ENCODE assay signal across 8 cellular contexts in genomic region chr14:23469127-23469905, GRCh38.
DNase-seq lines count a peak whose midpoint lies in the region; ATAC-seq and TF ChIP-seq lines count a peak whose summit lies in the region.

A gene with protein sequence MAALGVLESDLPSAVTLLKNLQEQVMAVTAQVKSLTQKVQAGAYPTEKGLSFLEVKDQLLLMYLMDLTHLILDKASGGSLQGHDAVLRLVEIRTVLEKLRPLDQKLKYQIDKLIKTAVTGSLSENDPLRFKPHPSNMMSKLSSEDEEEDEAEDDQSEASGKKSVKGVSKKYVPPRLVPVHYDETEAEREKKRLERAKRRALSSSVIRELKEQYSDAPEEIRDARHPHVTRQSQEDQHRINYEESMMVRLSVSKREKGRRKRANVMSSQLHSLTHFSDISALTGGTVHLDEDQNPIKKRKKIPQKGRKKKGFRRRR (plus strand): TSS chr14:23469703. CDS start chr14:23469716, 13 bp downstream.

- ATAC-seq in GM21526 (IDR thresholded peaks at IDR 0.05; ENCODE audit: low FRiP score, unreplicated experiment): peak; percentile 90

- peak within 1 kb of the TSS; percentile 97 for H3K4me3 ChIP-seq in OCI-LY3 (ENCODE audit: low read length)

- peaks cover 13% of the 10 kb centered on the region for H3K4me1 ChIP-seq in OCI-LY3 (ENCODE audit: low read length)

- peak within 1 kb of the TSS; percentile 82 for H3K9ac ChIP-seq in OCI-LY3 (ENCODE audit: low read length)

- H2AFZ ChIP-seq in OCI-LY3 (ENCODE audit: low read depth, low read length): peak within 1 kb of the TSS; percentile 99

- peaks cover 21% of the 10 kb centered on the region for H3K79me2 ChIP-seq in OCI-LY3 (ENCODE audit: low read length)

- peak within 1 kb of the TSS; percentile 47 for H3K27ac ChIP-seq in OCI-LY3 (ENCODE audit: low read length)

- TF ChIP-seq CTCF in OCI-LY3 (IDR thresholded peaks at IDR 0.05; ENCODE audit: low read depth, low read length): peak; percentile 59

- H3K4me2 ChIP-seq in OCI-LY3 (ENCODE audit: low read length): peak within 1 kb of the TSS; percentile 77

- H3K9me3 ChIP-seq in OCI-LY3 (ENCODE audit: insufficient read depth, low read length): no peaks in the 10 kb centered on the region

- no peaks in the 10 kb centered on the region for H3K27me3 ChIP-seq in OCI-LY3 (ENCODE audit: low read depth, low read length)

- DNase-seq in DMS114 treated with DMSO at 0.1 percent for 48 hours (lab: John Stamatoyannopoulos, UW; ENCODE audit: unreplicated experiment): peak; percentile 99
- peak; percentile 87 for DNase-seq in HuH-7.5 (ENCODE audit: low spot score)
- peak; percentile 81 for DNase-seq in activated T-cell treated with anti-CD3 and anti-CD28 coated beads for 1 hour (ENCODE audit: low read depth)
- DNase-seq in epidermal melanocyte (ENCODE audit: insufficient read length, low spot score): peak; percentile 97
- DNase-seq in middle frontal gyrus (ENCODE audit: extremely low spot score, low spot score): peak; percentile 100
- DNase-seq in stimulated activated CD8-positive, alpha-beta memory T cell treated with anti-CD3 and anti-CD28 coated beads, Interleukin-2, amount 100 ng/mL, for 48 hours (ENCODE audit: low read depth in 2 of 2): peak; percentile 73 to 84

- no peaks in the 10 kb centered on the region for H4K20me1 ChIP-seq in OCI-LY3 (ENCODE audit: insufficient read depth, low read length)

- H3K36me3 ChIP-seq in OCI-LY3 (replicated peaks; ENCODE audit: low read depth, low read length): peaks cover 10% of the 10 kb centered on the region

Comparison
In these comparisons a context has a peak if more than half of its experiments do, and no peak if none do; other contexts are left out.
1. Peak in every context shown above with its lines: DNase-seq, ATAC-seq, H3K4me3 ChIP-seq and H3K27ac ChIP-seq.